In genomic region chr20:34108616-34109174, GRCh38 we compare ENCODE assay signal across 10 cellular contexts. TPM values are rescaled to one million over a fixed set of nuclear protein-coding genes. Genes with fewer than 3 reads are reported as not detected.
A peak's percentile ranks its signal among the peaks of the same experiment; 100 is the strongest.
DNase-seq lines count a peak whose midpoint lies in the region; ATAC-seq and TF ChIP-seq lines count a peak whose summit lies in the region.
"Had no signal": no experiment of that assay in that cellular context is flagged by ENCODE, and none has a peak within 500 bp of the region (broad histone marks: within the 10 kb centered on the region; RNA-seq: fewer than 3 reads in every experiment).

No MANE protein-coding gene starts in this region.

- no peaks in the 10 kb centered on the region for H3K9me3 Mint-ChIP-seq in activated naive CD4-positive, alpha-beta T cell treated with anti-CD3 and anti-CD28 coated beads, Interleukin-2, amount 50 U/mL, for 24 hours
- H3K9me3 Mint-ChIP-seq in glutamatergic neuron (ENCODE audit: unreplicated experiment): peaks cover 9% of the 10 kb centered on the region

- no peaks in the 10 kb centered on the region for H3K9me3 ChIP-seq in T-helper 17 cell (ENCODE audit: control insufficient read depth, low read length, poor library complexity, severe bottlenecking)
- H3K9me3 ChIP-seq: upper lobe of left lung had no signal

- no peak for TF ChIP-seq CTCF in glutamatergic neuron (IDR thresholded peaks at IDR 0.05; ENCODE audit: partially characterized antibody, unreplicated experiment)

- no peaks in the 10 kb centered on the region for H3K27me3 Mint-ChIP-seq in activated naive CD4-positive, alpha-beta T cell treated with anti-CD3 and anti-CD28 coated beads, Interleukin-2, amount 50 U/mL, for 24 hours
- H3K27me3 Mint-ChIP-seq in T-helper 17 cell (no peaks in the 10 kb centered on the region), glutamatergic neuron (ENCODE audit: unreplicated experiment) (peaks cover 9% of the 10 kb centered on the region)

- peak overlapping the region; percentile 87 for H3K27ac Mint-ChIP-seq in activated naive CD4-positive, alpha-beta T cell treated with anti-CD3 and anti-CD28 coated beads, Interleukin-2, amount 50 U/mL, for 24 hours
- H3K27ac Mint-ChIP-seq in T-helper 17 cell (peak overlapping the region; percentile 89), glutamatergic neuron (ENCODE audit: unreplicated experiment) (no peak overlapping the region)

- no peak for DNase-seq in activated naive CD4-positive, alpha-beta T cell (lab: John Stamatoyannopoulos, UW)
- DNase-seq in T-helper 17 cell (no peak), glutamatergic neuron (no peak), NCI-H146 treated with DMSO at 0.1 percent for 48 hours (lab: John Stamatoyannopoulos, UW; ENCODE audit: unreplicated experiment) (no peak), glomerular visceral epithelial cell (ENCODE audit: extremely low spot score) (no peak), islet precursor cell (no peak), NCI-H2107 treated with DMSO at 0.1 percent for 48 hours (lab: John Stamatoyannopoulos, UW; ENCODE audit: unreplicated experiment) (no peak)
- DNase-seq: upper lobe of left lung had no signal

- peak overlapping the region; percentile 79 for H3K4me3 Mint-ChIP-seq in activated naive CD4-positive, alpha-beta T cell treated with anti-CD3 and anti-CD28 coated beads, Interleukin-2, amount 50 U/mL, for 24 hours
- peak overlapping the region; percentile 33 for H3K4me3 Mint-ChIP-seq in T-helper 17 cell
- peak overlapping the region; percentile 7 for H3K4me3 Mint-ChIP-seq in glutamatergic neuron (ENCODE audit: unreplicated experiment)

- H3K36me3 Mint-ChIP-seq in activated naive CD4-positive, alpha-beta T cell treated with anti-CD3 and anti-CD28 coated beads, Interleukin-2, amount 50 U/mL, for 24 hours: peaks cover 48% of the 10 kb centered on the region
- H3K36me3 Mint-ChIP-seq in T-helper 17 cell (ENCODE audit: low read depth) (peaks cover 14% of the 10 kb centered on the region), glutamatergic neuron (ENCODE audit: unreplicated experiment) (no peaks in the 10 kb centered on the region)

- H3K4me1 Mint-ChIP-seq in activated naive CD4-positive, alpha-beta T cell treated with anti-CD3 and anti-CD28 coated beads, Interleukin-2, amount 50 U/mL, for 24 hours: peaks cover 77% of the 10 kb centered on the region
- H3K4me1 Mint-ChIP-seq in T-helper 17 cell (peaks cover 57% of the 10 kb centered on the region), glutamatergic neuron (ENCODE audit: low read depth, unreplicated experiment) (peaks cover 14% of the 10 kb centered on the region)

- ATAC-seq in T-helper 17 cell: no peak
- ATAC-seq: esophagus mucosa had no signal

RNA-seq across cellular contexts. Expression of gene EIF2S2, which starts 3.3 kb away (rescaled TPM):
- 10 to 100 TPM; 18.8 to 20.6 TPM for total RNA-seq in T-helper 17 cell
- 49.0 TPM for total RNA-seq in glutamatergic neuron (ENCODE audit: unreplicated experiment)

Comparison
In these comparisons a context has a peak if more than half of its experiments do, and no peak if none do; other contexts are left out.
1. H3K4me3 Mint-ChIP-seq: peak in every context shown above with its lines; median percentile 79 in activated naive CD4-positive, alpha-beta T cell treated with anti-CD3 and anti-CD28 coated beads, Interleukin-2, amount 50 U/mL, for 24 hours; 33 in T-helper 17 cell; 7 in glutamatergic neuron.